Comparison of ENCODE assay signal across 1 cellular context in genomic region chr9:15510789-15511575, GRCh38.
A peak's percentile ranks its signal among the peaks of the same experiment; 100 is the strongest.
TF ChIP-seq lines count a peak whose summit lies in the region.

PSIP1 (minus strand) TSS chr9:15510970; CDS start chr9:15510188, 782 bp downstream.

TF ChIP-seq in HepG2, 621 proteins besides CTCF, POLR2A, EP300 and RAD21 (continued from another document and continues in another):
- TF ChIP-seq BCLAF1 (IDR thresholded peaks at IDR 0.05) (no peak), PHF8 (CRISPR knock-in tag; IDR thresholded peaks at IDR 0.05) (peak; percentile 62; the same call in 1 of the 2 replicates), MXD1 (CRISPR knock-in tag; IDR thresholded peaks at IDR 0.05) (0 out of 2 replicates have a peak, but pooled peaks have one; percentile 6), PHF20 (CRISPR knock-in tag; IDR thresholded peaks at IDR 0.05) (0 out of 2 replicates have a peak, but pooled peaks have one; percentile 47), REST (IDR thresholded peaks at IDR 0.05; ENCODE audit: borderline replicate concordance in 1 of 2, low read depth in 1 of 2, low read length in 2 of 2) (peak in 1 of 2 experiments; percentile 58; a peak in 1 of 4 replicates), ZNF10 (CRISPR knock-in tag; IDR thresholded peaks at IDR 0.05; ENCODE audit: borderline replicate concordance, low read depth) (no peak), ZNF589 (CRISPR knock-in tag; conservative IDR thresholded peaks at IDR 0.05) (0 out of 2 replicates have a peak, but pooled peaks have one; percentile 58), KDM3A (CRISPR knock-in tag; IDR thresholded peaks at IDR 0.05; ENCODE audit: low read depth) (0 out of 2 replicates have a peak, but pooled peaks have one; percentile 26), ZNF678 (CRISPR knock-in tag; IDR thresholded peaks at IDR 0.05) (0 out of 2 replicates have a peak, but pooled peaks have one; percentile 67), CSRNP1 (CRISPR knock-in tag; IDR thresholded peaks at IDR 0.05) (peak; percentile 31; the same call in 1 of the 2 replicates), ZNF607 (CRISPR knock-in tag; IDR thresholded peaks at IDR 0.05; ENCODE audit: borderline replicate concordance) (peak; percentile 57), ZNF263 (CRISPR knock-in tag; IDR thresholded peaks at IDR 0.05) (peak; percentile 43; the same call in 1 of the 2 replicates), RXRB (CRISPR knock-in tag; IDR thresholded peaks at IDR 0.05; ENCODE audit: borderline replicate concordance) (peak; percentile 27; the same call in 1 of the 2 replicates), ZNF136 (CRISPR knock-in tag; IDR thresholded peaks at IDR 0.05; ENCODE audit: low read depth) (no peak; the same call in 1 of the 2 replicates), GTF3A (CRISPR knock-in tag; conservative IDR thresholded peaks at IDR 0.05) (no peak), FLYWCH1 (CRISPR knock-in tag; IDR thresholded peaks at IDR 0.05) (peak; percentile 77; the same call in 1 of the 2 replicates), ZBTB43 (CRISPR knock-in tag; conservative IDR thresholded peaks at IDR 0.05) (peak; percentile 18; the same call in 1 of the 2 replicates), NAIF1 (CRISPR knock-in tag; IDR thresholded peaks at IDR 0.05; ENCODE audit: borderline replicate concordance) (peak; percentile 95), SNAPC5 (CRISPR knock-in tag; IDR thresholded peaks at IDR 0.05; ENCODE audit: borderline replicate concordance) (0 out of 2 replicates have a peak, but pooled peaks have one; percentile 57), ZBTB14 (CRISPR knock-in tag; IDR thresholded peaks at IDR 0.05) (peak; percentile 25; the same call in 1 of the 2 replicates), KMT2A (CRISPR knock-in tag; IDR thresholded peaks at IDR 0.05) (peak; percentile 72; the same call in 1 of the 2 replicates), ZGPAT (CRISPR knock-in tag; IDR thresholded peaks at IDR 0.05) (peak; percentile 61), DRAP1 (CRISPR knock-in tag; IDR thresholded peaks at IDR 0.05) (peak; percentile 5; the same call in 1 of the 2 replicates), SP1 (IDR thresholded peaks at IDR 0.05) (no peak), SP1 (CRISPR knock-in tag; IDR thresholded peaks at IDR 0.05) (peak; percentile 35; the same call in 1 of the 2 replicates), CREB3 (CRISPR knock-in tag; IDR thresholded peaks at IDR 0.05) (no peak), ZBTB20 (CRISPR knock-in tag; IDR thresholded peaks at IDR 0.05; ENCODE audit: borderline replicate concordance, low read depth) (peak; percentile 48; the same call in 1 of the 2 replicates), GPN1 (CRISPR knock-in tag; IDR thresholded peaks at IDR 0.05; ENCODE audit: borderline replicate concordance) (no peak), FOXO1 (CRISPR knock-in tag; IDR thresholded peaks at IDR 0.05) (no peak), PATZ1 (CRISPR knock-in tag; IDR thresholded peaks at IDR 0.05) (peak; percentile 50; the same call in 1 of the 2 replicates), HNF1A (IDR thresholded peaks at IDR 0.05; ENCODE audit: low read depth) (no peak), HNF1A (CRISPR knock-in tag; IDR thresholded peaks at IDR 0.05; ENCODE audit: borderline replicate concordance) (peak; percentile 35; the same call in 1 of the 2 replicates), SMARCE1 (IDR thresholded peaks at IDR 0.05; ENCODE audit: borderline replicate concordance) (no peak), ZNF552 (CRISPR knock-in tag; IDR thresholded peaks at IDR 0.05; ENCODE audit: borderline replicate concordance) (0 out of 2 replicates have a peak, but pooled peaks have one; percentile 57)
